ENCODE assay signal across 19 cellular contexts in genomic region chr15:52731004-52731403, GRCh38. TPM values are rescaled to one million over a fixed set of nuclear protein-coding genes. Genes with fewer than 3 reads are reported as not detected.
DNase-seq lines count a peak whose midpoint lies in the region; ATAC-seq, FAIRE-seq and TF ChIP-seq lines count a peak whose summit lies in the region.
"Had no signal": no experiment of that assay in that cellular context is flagged by ENCODE, and none has a peak within 500 bp of the region (broad histone marks: within the 10 kb centered on the region; RNA-seq: fewer than 3 reads in every experiment).

No MANE protein-coding gene starts in this region.

- no peaks in the 10 kb centered on the region for H3K36me3 Mint-ChIP-seq in activated naive CD8-positive, alpha-beta T cell
- no peaks in the 10 kb centered on the region for H3K36me3 Mint-ChIP-seq in activated naive CD8-positive, alpha-beta T cell treated with anti-CD3 and anti-CD28 coated beads, Interleukin-2, amount 50 U/mL, for 24 hours (ENCODE audit: low read depth)
- no peaks in the 10 kb centered on the region for H3K36me3 Mint-ChIP-seq in memory B cell

- H3K4me2 ChIP-seq in SU-DHL-6 (ENCODE audit: low read depth, low read length, poor library complexity, severe bottlenecking), result no peak overlapping the region

- H3F3A ChIP-seq in SU-DHL-6 (ENCODE audit: insufficient read depth), result no peaks in the 10 kb centered on the region; the same call in 1 of the 2 replicates

- WGBS in small intestine, 3 donors, result 73 to 93% (median 73%) methylated on average over 3 of the region's 3 CpGs

- H3K4me1 ChIP-seq in small intestine (ENCODE audit: control insufficient read depth in 2 of 2, insufficient read depth in 1 of 2, low read depth in 1 of 2, low read length in 1 of 2), result no peaks in the 10 kb centered on the region
- H3K4me1 ChIP-seq: Caco-2 had no signal

- peaks cover 28% of the 10 kb centered on the region for H3K4me1 Mint-ChIP-seq in activated naive CD8-positive, alpha-beta T cell (ENCODE audit: low read depth)
- peaks cover 28% of the 10 kb centered on the region for H3K4me1 Mint-ChIP-seq in activated naive CD8-positive, alpha-beta T cell treated with anti-CD3 and anti-CD28 coated beads, Interleukin-2, amount 50 U/mL, for 24 hours
- H3K4me1 Mint-ChIP-seq in memory B cell, result peaks cover 17% of the 10 kb centered on the region

- no peaks in the 10 kb centered on the region for H3K79me2 ChIP-seq in SU-DHL-6 (ENCODE audit: insufficient read depth, low read length)

- no peak for ATAC-seq in activated naive CD8-positive, alpha-beta T cell treated with anti-CD3 and anti-CD28 coated beads, Interleukin-2, amount 50 U/mL, for 24 hours
- ATAC-seq in memory B cell (ENCODE audit: low read depth) (no peak), HG03097 (IDR thresholded peaks at IDR 0.05; ENCODE audit: low FRiP score, unreplicated experiment) (no peak)

- H3K9ac ChIP-seq in SU-DHL-6 (ENCODE audit: low read length), result no peak overlapping the region

- H3K36me3 ChIP-seq in SU-DHL-6 (ENCODE audit: low read length) (no peaks in the 10 kb centered on the region), small intestine (ENCODE audit: control insufficient read depth in 2 of 2, insufficient read depth in 2 of 2, low read length in 2 of 2) (no peaks in the 10 kb centered on the region)

- H3K9me3 Mint-ChIP-seq in activated naive CD8-positive, alpha-beta T cell (ENCODE audit: low read depth), result no peaks in the 10 kb centered on the region
- no peaks in the 10 kb centered on the region for H3K9me3 Mint-ChIP-seq in activated naive CD8-positive, alpha-beta T cell treated with anti-CD3 and anti-CD28 coated beads, Interleukin-2, amount 50 U/mL, for 24 hours
- no peaks in the 10 kb centered on the region for H3K9me3 Mint-ChIP-seq in memory B cell
- H3K9me3 Mint-ChIP-seq: HFFc6 had no signal

- no peak for TF ChIP-seq CTCF in SU-DHL-6 (IDR thresholded peaks at IDR 0.05; ENCODE audit: insufficient read depth, low read length, poor library complexity, severe bottlenecking)

- no peaks in the 10 kb centered on the region for H4K20me1 ChIP-seq in SU-DHL-6 (ENCODE audit: low read depth, low read length)

- no peak overlapping the region for H3K27ac ChIP-seq in SU-DHL-6 (ENCODE audit: low read depth, low read length)
- no peak overlapping the region for H3K27ac ChIP-seq in small intestine (ENCODE audit: low read depth in 1 of 2, low read length in 1 of 2)

- H3K9me2 ChIP-seq in SU-DHL-6 (replicated peaks; ENCODE audit: insufficient read depth, low read length), result no peaks in the 10 kb centered on the region

- no peak for FAIRE-seq in small intestine (lab: Jason Lieb, UNC)
- FAIRE-seq: A204.1 had no signal

- H3K27me3 ChIP-seq in SU-DHL-6 (ENCODE audit: low read length) (no peaks in the 10 kb centered on the region), small intestine (ENCODE audit: control insufficient read depth in 2 of 2, insufficient read depth in 2 of 2, low read length in 2 of 2) (no peaks in the 10 kb centered on the region)

- peak overlapping the region; percentile 96 for H2AFZ ChIP-seq in SU-DHL-6 (ENCODE audit: low read depth, low read length, severe bottlenecking)

- no peak overlapping the region for H3K4me3 Mint-ChIP-seq in activated naive CD8-positive, alpha-beta T cell
- H3K4me3 Mint-ChIP-seq in activated naive CD8-positive, alpha-beta T cell treated with anti-CD3 and anti-CD28 coated beads, Interleukin-2, amount 50 U/mL, for 24 hours, result no peak overlapping the region
- no peak overlapping the region for H3K4me3 Mint-ChIP-seq in memory B cell

- no peak for DNase-seq in activated naive CD8-positive, alpha-beta T cell treated with anti-CD3 and anti-CD28 coated beads, Interleukin-2, amount 50 U/mL, for 24 hours
- DNase-seq in memory B cell (ENCODE audit: low spot score in 2 of 2) (no peak), small intestine (no peak), cerebellar cortex (ENCODE audit: low spot score) (no peak)
- DNase-seq: C1 segment of cervical spinal cord, Caco-2, DMS153, HFFc6, Kasumi-1, NCI-H1105, NCI-H187, NCI-H226, NCI-H524 treated with DMSO at 0.1 percent for 48 hours, OCI-M1, SIG-M5 had no signal

- H3K27ac Mint-ChIP-seq in activated naive CD8-positive, alpha-beta T cell, result peak overlapping the region; percentile 54
- H3K27ac Mint-ChIP-seq in activated naive CD8-positive, alpha-beta T cell treated with anti-CD3 and anti-CD28 coated beads, Interleukin-2, amount 50 U/mL, for 24 hours, result no peak overlapping the region
- H3K27ac Mint-ChIP-seq in memory B cell, result peak overlapping the region; percentile 78

- H3K27me3 Mint-ChIP-seq in activated naive CD8-positive, alpha-beta T cell, result no peaks in the 10 kb centered on the region
- H3K27me3 Mint-ChIP-seq in activated naive CD8-positive, alpha-beta T cell treated with anti-CD3 and anti-CD28 coated beads, Interleukin-2, amount 50 U/mL, for 24 hours, result no peaks in the 10 kb centered on the region
- no peaks in the 10 kb centered on the region for H3K27me3 Mint-ChIP-seq in memory B cell

- H3K9me3 ChIP-seq in SU-DHL-6 (ENCODE audit: insufficient read depth, low read length), result no peaks in the 10 kb centered on the region
- H3K9me3 ChIP-seq in small intestine (ENCODE audit: control insufficient read depth, low read depth), result no peaks in the 10 kb centered on the region
- H3K9me3 ChIP-seq: Caco-2 had no signal

- no peak overlapping the region for H3K4me3 ChIP-seq in SU-DHL-6 (ENCODE audit: insufficient read depth, low read length, poor library complexity, severe bottlenecking)
- H3K4me3 ChIP-seq in small intestine (ENCODE audit: low read depth in 1 of 2, low read length in 2 of 2), result no peak overlapping the region

RNA-seq across cellular contexts. Expression of gene ATOSA, which starts 51.8 kb away (rescaled TPM):
- polyA plus RNA-seq in small intestine, result 10 to 100 TPM; 13.4 to 29.5 (median 20.5) TPM

RNA-seq across cellular contexts. Expression of gene ONECUT1, which starts 59.1 kb away (rescaled TPM):
- polyA plus RNA-seq in small intestine, result not detected
